ENCODE assay signal across 16 cellular contexts in genomic region chr2:102122115-102122514, GRCh38. TPM values are rescaled to one million over a fixed set of nuclear protein-coding genes. Genes with fewer than 3 reads are reported as not detected.
DNase-seq lines count a peak whose midpoint lies in the region; ATAC-seq and TF ChIP-seq lines count a peak whose summit lies in the region.
"Had no signal": no experiment of that assay in that cellular context is flagged by ENCODE, and none has a peak within 500 bp of the region (broad histone marks: within the 10 kb centered on the region; RNA-seq: fewer than 3 reads in every experiment).

No MANE protein-coding gene starts in this region.

- H3K9me3 Mint-ChIP-seq in GM23338: no peaks in the 10 kb centered on the region; the same call in 2 of the 3 replicates
- H3K9me3 Mint-ChIP-seq in natural killer cell treated with Interleukin-12 subunit alpha and Interleukin-12 subunit beta and Interleukin-15 and Interleukin-18, amount 100 ng/mL, for 72 hours: peaks cover 2% of the 10 kb centered on the region

- no peaks in the 10 kb centered on the region for H4K20me1 ChIP-seq in GM23338 (replicated peaks; ENCODE audit: insufficient read depth)

- TF ChIP-seq CTCF in GM23338 (conservative IDR thresholded peaks at IDR 0.05; ENCODE audit: low read depth in 2 of 2) (no peak), astrocyte of the spinal cord (IDR thresholded peaks at IDR 0.05; ENCODE audit: low read depth, low read length) (no peak)

- H3K4me2 ChIP-seq in GM23338: no peak overlapping the region

- ATAC-seq in GM23338 (no peak), GM18511 (IDR thresholded peaks at IDR 0.05; ENCODE audit: unreplicated experiment) (no peak), GM21423 (IDR thresholded peaks at IDR 0.05; ENCODE audit: unreplicated experiment) (no peak)
- ATAC-seq in natural killer cell treated with Interleukin-12 subunit alpha and Interleukin-12 subunit beta and Interleukin-15 and Interleukin-18, amount 100 ng/mL, for 72 hours: no peak
- ATAC-seq: esophagus mucosa had no signal

- H3K9me3 ChIP-seq in subcutaneous abdominal adipose tissue (ENCODE audit: control insufficient read depth in 5 of 5, low read length in 5 of 5): no peaks in the 10 kb centered on the region
- H3K9me3 ChIP-seq: HAP-1, tibial nerve had no signal

- no peaks in the 10 kb centered on the region for H3K79me2 ChIP-seq in GM23338 (replicated peaks; ENCODE audit: insufficient read depth)

- peaks cover 5% of the 10 kb centered on the region for H3K27me3 Mint-ChIP-seq in GM23338 (ENCODE audit: insufficient read depth, low read depth, poor library complexity)
- peaks cover 26 to 46% of the 10 kb centered on the region in 2 donors for H3K27me3 Mint-ChIP-seq in natural killer cell treated with Interleukin-12 subunit alpha and Interleukin-12 subunit beta and Interleukin-15 and Interleukin-18, amount 100 ng/mL, for 72 hours
- H3K27me3 Mint-ChIP-seq: activated CD4-positive, alpha-beta T cell treated with anti-CD3 and anti-CD28 coated beads, Interleukin-2, amount 10 ng/mL, durations not matched to agents 7 days and 5 days had no signal

- in situ Hi-C loops in astrocyte of the spinal cord (cut with HindIII; ENCODE audit: low sequenced_read_pairs): no loop called here

- peak overlapping the region; percentile 47 for H2AFZ ChIP-seq in GM23338

- H3K27ac ChIP-seq in GM23338 (ENCODE audit: low read depth) (no peak overlapping the region), subcutaneous abdominal adipose tissue (ENCODE audit: low read depth, low read length) (peak overlapping the region; percentile 66)
- H3K27ac ChIP-seq: RWPE1 had no signal

- H3K27me3 ChIP-seq in GM23338 (ENCODE audit: insufficient read depth): no peaks in the 10 kb centered on the region
- H3K27me3 ChIP-seq in subcutaneous abdominal adipose tissue (ENCODE audit: control insufficient read depth in 5 of 5, insufficient read depth in 4 of 5, low read length in 5 of 5): no peaks in the 10 kb centered on the region
- H3K27me3 ChIP-seq: tibial nerve had no signal

- no peak overlapping the region for H3K4me3 ChIP-seq in GM23338
- H3K4me3 ChIP-seq in astrocyte of the spinal cord (ENCODE audit: low read depth, low read length): no peak overlapping the region
- no peak overlapping the region for H3K4me3 ChIP-seq in subcutaneous abdominal adipose tissue (ENCODE audit: low read depth in 1 of 5, low read length in 5 of 5)
- H3K4me3 ChIP-seq: HAP-1, tibial nerve had no signal

- H3K36me3 Mint-ChIP-seq in GM23338 (ENCODE audit: low read depth): no peaks in the 10 kb centered on the region
- H3K36me3 Mint-ChIP-seq in natural killer cell treated with Interleukin-12 subunit alpha and Interleukin-12 subunit beta and Interleukin-15 and Interleukin-18, amount 100 ng/mL, for 72 hours: no peaks in the 10 kb centered on the region

- no peak overlapping the region for H3K27ac Mint-ChIP-seq in GM23338
- no peak overlapping the region for H3K27ac Mint-ChIP-seq in natural killer cell treated with Interleukin-12 subunit alpha and Interleukin-12 subunit beta and Interleukin-15 and Interleukin-18, amount 100 ng/mL, for 72 hours
- H3K27ac Mint-ChIP-seq: activated CD4-positive, alpha-beta T cell treated with anti-CD3 and anti-CD28 coated beads, Interleukin-2, amount 10 ng/mL, durations not matched to agents 7 days and 5 days; activated naive CD8-positive, alpha-beta T cell treated with anti-CD3 and anti-CD28 coated beads for 36 hours had no signal

- H3K4me1 ChIP-seq in GM23338 (ENCODE audit: insufficient read depth) (no peaks in the 10 kb centered on the region), subcutaneous abdominal adipose tissue (ENCODE audit: control insufficient read depth in 5 of 5, insufficient read depth in 5 of 5, low read length in 5 of 5) (peaks cover 0 to 23% (median 11%) of the 10 kb centered on the region in 5 donors)
- H3K4me1 ChIP-seq: HAP-1, tibial nerve had no signal

- H3K36me3 ChIP-seq in GM23338 (ENCODE audit: insufficient read depth) (no peaks in the 10 kb centered on the region), subcutaneous abdominal adipose tissue (ENCODE audit: control insufficient read depth in 5 of 5, insufficient read depth in 5 of 5, low read length in 5 of 5) (no peaks in the 10 kb centered on the region)
- H3K36me3 ChIP-seq: HAP-1, tibial nerve had no signal

- no peak overlapping the region for H3K4me3 Mint-ChIP-seq in GM23338
- no peak overlapping the region for H3K4me3 Mint-ChIP-seq in natural killer cell treated with Interleukin-12 subunit alpha and Interleukin-12 subunit beta and Interleukin-15 and Interleukin-18, amount 100 ng/mL, for 72 hours
- H3K4me3 Mint-ChIP-seq: activated CD4-positive, alpha-beta T cell treated with anti-CD3 and anti-CD28 coated beads, Interleukin-2, amount 10 ng/mL, durations not matched to agents 7 days and 5 days; activated naive CD8-positive, alpha-beta T cell treated with anti-CD3 and anti-CD28 coated beads for 36 hours had no signal

- DNase-seq in GM23338 (ENCODE audit: low spot score) (no peak), astrocyte of the spinal cord (ENCODE audit: low read depth, low spot score) (peak; percentile 96), hepatic stellate cell (ENCODE audit: low spot score) (peak; percentile 63), ureter (ENCODE audit: low spot score) (no peak)
- no peak for DNase-seq in natural killer cell treated with Interleukin-12 subunit alpha and Interleukin-12 subunit beta and Interleukin-15 and Interleukin-18, amount 100 ng/mL, for 72 hours (ENCODE audit: low spot score)
- DNase-seq: activated CD4-positive, alpha-beta T cell treated with anti-CD3 and anti-CD28 coated beads, Interleukin-2, amount 10 ng/mL, durations not matched to agents 7 days and 5 days; activated naive CD8-positive, alpha-beta T cell treated with anti-CD3 and anti-CD28 coated beads for 36 hours; DMS53; NCI-H2107 had no signal

- no peak overlapping the region for H3K9ac ChIP-seq in subcutaneous abdominal adipose tissue (ENCODE audit: low read length in 5 of 5)

- no peaks in the 10 kb centered on the region for H3K4me1 Mint-ChIP-seq in GM23338
- H3K4me1 Mint-ChIP-seq in natural killer cell treated with Interleukin-12 subunit alpha and Interleukin-12 subunit beta and Interleukin-15 and Interleukin-18, amount 100 ng/mL, for 72 hours (ENCODE audit: low read depth in 2 of 2): peaks cover 0 to 3% of the 10 kb centered on the region in 2 donors
- H3K4me1 Mint-ChIP-seq: activated CD4-positive, alpha-beta T cell treated with anti-CD3 and anti-CD28 coated beads, Interleukin-2, amount 10 ng/mL, durations not matched to agents 7 days and 5 days had no signal

- H3K9me2 ChIP-seq in GM23338 (ENCODE audit: insufficient read depth): peaks cover 5% of the 10 kb centered on the region

- no peaks in the 10 kb centered on the region for H3F3A ChIP-seq in GM23338 (replicated peaks; ENCODE audit: low read depth)

TF ChIP-seq in GM23338, 12 proteins besides CTCF, POLR2A, EP300 and RAD21 (continues in another document):
- no peak for TF ChIP-seq POLR2AphosphoS5 (IDR thresholded peaks at IDR 0.05; ENCODE audit: low read depth)
- TF ChIP-seq CREB1 (CRISPR knock-in tag; IDR thresholded peaks at IDR 0.05; ENCODE audit: low read depth): no peak
- no peak for TF ChIP-seq ZNF331 (CRISPR knock-in tag; IDR thresholded peaks at IDR 0.05; ENCODE audit: low read depth)
- TF ChIP-seq ETS1 (IDR thresholded peaks at IDR 0.05): no peak
- TF ChIP-seq JUNB (IDR thresholded peaks at IDR 0.05; ENCODE audit: unreplicated experiment): no peak
- no peak for TF ChIP-seq EZH2 (IDR thresholded peaks at IDR 0.05; ENCODE audit: low read depth, unreplicated experiment)
- TF ChIP-seq REST (IDR thresholded peaks at IDR 0.05; ENCODE audit: unreplicated experiment): no peak
- TF ChIP-seq EZH2phosphoT487 (IDR thresholded peaks at IDR 0.05; ENCODE audit: unreplicated experiment): no peak
- TF ChIP-seq STAT1 (IDR thresholded peaks at IDR 0.05; ENCODE audit: unreplicated experiment): no peak

RNA-seq across cellular contexts. Expression of gene IL1R1, which starts 20.4 kb away (rescaled TPM):
- 0.17 and 0.47 TPM in 2 replicates for total RNA-seq in GM23338 (2014; rRNA removed; shearing (Covaris generic))
- 0.26 TPM in 1 of 2 replicates, not detected in the other for polyA plus RNA-seq in GM23338 (2016; fragmentation: Nextera tagmentation; extraction: Ambion mirVana)
- total RNA-seq in ureter: 93.3 TPM
- under 1 TPM; 0.19 to 0.86 TPM for total RNA-seq in natural killer cell treated with Interleukin-12 subunit alpha and Interleukin-12 subunit beta and Interleukin-15 and Interleukin-18, amount 100 ng/mL, for 72 hours

Comparison
In these comparisons a context has a peak if more than half of its experiments do, and no peak if none do; other contexts are left out.
1. DNase-seq: peak in astrocyte of the spinal cord (single experiment) and hepatic stellate cell (single experiment); none in GM23338 (single experiment), ureter (single experiment) and natural killer cell treated with Interleukin-12 subunit alpha and Interleukin-12 subunit beta and Interleukin-15 and Interleukin-18, amount 100 ng/mL, for 72 hours (single experiment).
2. RNA of gene IL1R1, which starts 20.4 kb away (total RNA-seq): 93.3 TPM in ureter (single experiment); 0.19 to 0.86 TPM in natural killer cell treated with Interleukin-12 subunit alpha and Interleukin-12 subunit beta and Interleukin-15 and Interleukin-18, amount 100 ng/mL, for 72 hours and 0.17 to 0.47 TPM in GM23338; every median in the first group is over 10 times any median in the second.